In genomic region chr5:96869372-96869641, GRCh38 we compare ENCODE assay signal across 23 cellular contexts. TPM values are rescaled to one million over a fixed set of nuclear protein-coding genes. Genes with fewer than 3 reads are reported as not detected.
DNase-seq lines count a peak whose midpoint lies in the region; ATAC-seq and TF ChIP-seq lines count a peak whose summit lies in the region.
"Had no signal": no experiment of that assay in that cellular context is flagged by ENCODE, and none has a peak within 500 bp of the region (broad histone marks: within the 10 kb centered on the region; RNA-seq: fewer than 3 reads in every experiment).

No MANE protein-coding gene starts in this region.

- H2AFZ ChIP-seq in SU-DHL-6 (ENCODE audit: low read depth, low read length, severe bottlenecking) (no peak overlapping the region), neural progenitor cell (replicated peaks) (peak overlapping the region; percentile 51)

- H3K79me2 ChIP-seq in SU-DHL-6 (ENCODE audit: insufficient read depth, low read length) (no peaks in the 10 kb centered on the region), neural progenitor cell (ENCODE audit: low read depth) (no peaks in the 10 kb centered on the region)

- H3K9ac ChIP-seq in SU-DHL-6 (ENCODE audit: low read length) (no peak overlapping the region), neural progenitor cell (no peak overlapping the region)

- no peak for TF ChIP-seq CTCF in SU-DHL-6 (IDR thresholded peaks at IDR 0.05; ENCODE audit: insufficient read depth, low read length, poor library complexity, severe bottlenecking)
- TF ChIP-seq CTCF in neural progenitor cell (IDR thresholded peaks at IDR 0.05), result no peak
- TF ChIP-seq CTCF in adrenal gland (IDR thresholded peaks at IDR 0.05), result no peak

- peak overlapping the region; percentile 6 for H3K4me2 ChIP-seq in SU-DHL-6 (ENCODE audit: low read depth, low read length, poor library complexity, severe bottlenecking)
- H3K4me2 ChIP-seq in neural progenitor cell, result no peak overlapping the region

- H3K9me3 ChIP-seq in SU-DHL-6 (ENCODE audit: insufficient read depth, low read length), result no peaks in the 10 kb centered on the region
- H3K9me3 ChIP-seq in neural progenitor cell (ENCODE audit: low read depth), result no peaks in the 10 kb centered on the region
- no peaks in the 10 kb centered on the region for H3K9me3 ChIP-seq in adrenal gland (replicated peaks in 1 of 3)
- H3K9me3 ChIP-seq: breast epithelium, heart right ventricle, neutrophil, spleen, testis had no signal

- H4K20me1 ChIP-seq in SU-DHL-6 (ENCODE audit: low read depth, low read length) (no peaks in the 10 kb centered on the region), neural progenitor cell (ENCODE audit: low read depth) (no peaks in the 10 kb centered on the region)

- H3K4me3 Mint-ChIP-seq in T-helper 1 cell treated with Interleukin-12 subunit alpha and Interleukin-12 subunit beta and Interleukin-4 antibody, amounts not matched to agents 30 μg/mL and 1 μg/mL, for 36 hours, result no peak overlapping the region
- H3K4me3 Mint-ChIP-seq in activated naive CD4-positive, alpha-beta T cell treated with anti-CD3 and anti-CD28 coated beads, Interleukin-2, amount 10 ng/mL, durations not matched to agents 7 days and 5 days, result no peak overlapping the region
- no peak overlapping the region for H3K4me3 Mint-ChIP-seq in neural progenitor cell
- H3K4me3 Mint-ChIP-seq: HFFc6; stimulated activated naive CD8-positive, alpha-beta T cell treated with anti-CD3 and anti-CD28 coated beads, Interleukin-15, Interleukin-2, amounts not matched to agents 100 ng/mL and 50 ng/mL, for 24 hours had no signal

- H3K4me3 ChIP-seq in SU-DHL-6 (ENCODE audit: insufficient read depth, low read length, poor library complexity, severe bottlenecking) (no peak overlapping the region), neural progenitor cell (no peak overlapping the region), adrenal gland (no peak overlapping the region)
- H3K4me3 ChIP-seq: breast epithelium, heart right ventricle, spleen, testis had no signal

- CTCF ChIA-PET in activated naive CD4-positive, alpha-beta T cell treated with anti-CD3 and anti-CD28 coated beads, Interleukin-2, amount 10 ng/mL, durations not matched to agents 7 days and 5 days (lab: Charles Lee), result interaction anchor here (0.7 to 6.9 kb wide), 52 partner anchors 8 to 293 kb away, joined by 3 to 89 read pairs (median 5); partner anchors contain the start of genes ERAP1, LIX1 and LNPEP

- H3F3A ChIP-seq in SU-DHL-6 (ENCODE audit: insufficient read depth), result peaks cover 13% of the 10 kb centered on the region
- H3F3A ChIP-seq in neural progenitor cell (ENCODE audit: low read depth), result peaks cover 14% of the 10 kb centered on the region

- H3K9me3 Mint-ChIP-seq in T-helper 1 cell treated with Interleukin-12 subunit alpha and Interleukin-12 subunit beta and Interleukin-4 antibody, amounts not matched to agents 30 μg/mL and 1 μg/mL, for 36 hours, result no peaks in the 10 kb centered on the region
- no peaks in the 10 kb centered on the region for H3K9me3 Mint-ChIP-seq in activated naive CD4-positive, alpha-beta T cell treated with anti-CD3 and anti-CD28 coated beads, Interleukin-2, amount 10 ng/mL, durations not matched to agents 7 days and 5 days
- H3K9me3 Mint-ChIP-seq in neural progenitor cell, result no peaks in the 10 kb centered on the region
- H3K9me3 Mint-ChIP-seq: HFFc6; stimulated activated naive CD8-positive, alpha-beta T cell treated with anti-CD3 and anti-CD28 coated beads, Interleukin-15, Interleukin-2, amounts not matched to agents 100 ng/mL and 50 ng/mL, for 24 hours had no signal

- H3K27me3 ChIP-seq in SU-DHL-6 (ENCODE audit: low read length) (no peaks in the 10 kb centered on the region), neural progenitor cell (no peaks in the 10 kb centered on the region), adrenal gland (no peaks in the 10 kb centered on the region)
- H3K27me3 ChIP-seq: breast epithelium, heart right ventricle, neutrophil, spleen, testis had no signal

- peak overlapping the region; percentile 88 for H3K27ac Mint-ChIP-seq in T-helper 1 cell treated with Interleukin-12 subunit alpha and Interleukin-12 subunit beta and Interleukin-4 antibody, amounts not matched to agents 30 μg/mL and 1 μg/mL, for 36 hours
- H3K27ac Mint-ChIP-seq in activated naive CD4-positive, alpha-beta T cell treated with anti-CD3 and anti-CD28 coated beads, Interleukin-2, amount 10 ng/mL, durations not matched to agents 7 days and 5 days, result peak overlapping the region; percentile 67
- no peak overlapping the region for H3K27ac Mint-ChIP-seq in neural progenitor cell
- H3K27ac Mint-ChIP-seq: HFFc6 had no signal

- H3K27me3 Mint-ChIP-seq in T-helper 1 cell treated with Interleukin-12 subunit alpha and Interleukin-12 subunit beta and Interleukin-4 antibody, amounts not matched to agents 30 μg/mL and 1 μg/mL, for 36 hours (ENCODE audit: low read depth), result no peaks in the 10 kb centered on the region
- H3K27me3 Mint-ChIP-seq in activated naive CD4-positive, alpha-beta T cell treated with anti-CD3 and anti-CD28 coated beads, Interleukin-2, amount 10 ng/mL, durations not matched to agents 7 days and 5 days, result no peaks in the 10 kb centered on the region
- H3K27me3 Mint-ChIP-seq in neural progenitor cell (ENCODE audit: insufficient read depth, low read depth), result peaks cover 3% of the 10 kb centered on the region
- H3K27me3 Mint-ChIP-seq: stimulated activated naive CD8-positive, alpha-beta T cell treated with anti-CD3 and anti-CD28 coated beads, Interleukin-15, Interleukin-2, amounts not matched to agents 100 ng/mL and 50 ng/mL, for 24 hours had no signal

- intact Hi-C loops in adrenal gland (cut with DNase I), result loop anchor here in 1 of 2 donors (5.0 kb wide), 1 partner anchor 293 kb away; no protein-coding TSS in a partner anchor

- H3K4me1 ChIP-seq in neural progenitor cell (peaks cover 31% of the 10 kb centered on the region), adrenal gland (replicated peaks in 1 of 2) (no peaks in the 10 kb centered on the region)
- H3K4me1 ChIP-seq: breast epithelium, heart right ventricle, testis had no signal

- peaks cover 2% of the 10 kb centered on the region for H3K36me3 Mint-ChIP-seq in T-helper 1 cell treated with Interleukin-12 subunit alpha and Interleukin-12 subunit beta and Interleukin-4 antibody, amounts not matched to agents 30 μg/mL and 1 μg/mL, for 36 hours (ENCODE audit: low read depth)
- peaks cover 2% of the 10 kb centered on the region for H3K36me3 Mint-ChIP-seq in activated naive CD4-positive, alpha-beta T cell treated with anti-CD3 and anti-CD28 coated beads, Interleukin-2, amount 10 ng/mL, durations not matched to agents 7 days and 5 days
- H3K36me3 Mint-ChIP-seq in neural progenitor cell, result no peaks in the 10 kb centered on the region

- H3K27ac ChIP-seq in SU-DHL-6 (ENCODE audit: low read depth, low read length) (no peak overlapping the region), neural progenitor cell (no peak overlapping the region), adrenal gland (no peak overlapping the region)
- H3K27ac ChIP-seq: 22Rv1, breast epithelium, C4-2B, heart right ventricle, neutrophil, testis had no signal

- peaks cover 46% of the 10 kb centered on the region for H3K4me1 Mint-ChIP-seq in T-helper 1 cell treated with Interleukin-12 subunit alpha and Interleukin-12 subunit beta and Interleukin-4 antibody, amounts not matched to agents 30 μg/mL and 1 μg/mL, for 36 hours (ENCODE audit: low read depth)
- H3K4me1 Mint-ChIP-seq in activated naive CD4-positive, alpha-beta T cell treated with anti-CD3 and anti-CD28 coated beads, Interleukin-2, amount 10 ng/mL, durations not matched to agents 7 days and 5 days, result peaks cover 55% of the 10 kb centered on the region
- H3K4me1 Mint-ChIP-seq in neural progenitor cell, result peaks cover 25% of the 10 kb centered on the region

- DNase-seq in T-helper 1 cell (no peak), neural progenitor cell (ENCODE audit: low spot score) (no peak), adrenal gland (no peak)
- DNase-seq in activated naive CD4-positive, alpha-beta T cell treated with anti-CD3 and anti-CD28 coated beads, Interleukin-2, amount 10 ng/mL, durations not matched to agents 7 days and 5 days, result no peak
- no peak for DNase-seq in activated naive CD4-positive, alpha-beta T cell (lab: John Stamatoyannopoulos, UW)
- DNase-seq: activated CD4-positive, alpha-beta T cell treated with anti-CD3 and anti-CD28 coated beads, Interleukin-2, amount 50 U/mL, for 1 hour; GOT3; kidney; left ventricle myocardium superior; NCI-H2171 treated with DMSO at 0.1 percent for 48 hours; spleen; stimulated activated CD4-positive, alpha-beta T cell treated with anti-CD3 and anti-CD28 coated beads, Interleukin-2, amount 100 ng/mL, for 24 hours; testis had no signal

- no peaks in the 10 kb centered on the region for H3K36me3 ChIP-seq in SU-DHL-6 (ENCODE audit: low read length)
- H3K36me3 ChIP-seq in neural progenitor cell, result no peaks in the 10 kb centered on the region
- no peaks in the 10 kb centered on the region for H3K36me3 ChIP-seq in adrenal gland (replicated peaks in 1 of 2)
- H3K36me3 ChIP-seq: breast epithelium, heart right ventricle, neutrophil, spleen had no signal

- ATAC-seq in GM18858 (IDR thresholded peaks at IDR 0.05; ENCODE audit: unreplicated experiment), result no peak

- no peaks in the 10 kb centered on the region for H3K9me2 ChIP-seq in SU-DHL-6 (replicated peaks; ENCODE audit: insufficient read depth, low read length)

- no peak for TF ChIP-seq POLR2A in adrenal gland (IDR thresholded peaks at IDR 0.05)

RNA-seq across cellular contexts. Expression of gene ERAP2, which starts 7.0 kb away (rescaled TPM):
- total RNA-seq in neural progenitor cell (ENCODE audit: low replicate concordance) (not detected in 2 replicates), adrenal gland (10 to 100 TPM in 5 of 8 donors, 1 to 10 TPM in 3; 2.6 to 32.1 (median 12.6) TPM)
- 1 to 10 TPM in 2 of 3 donors, under 1 TPM in 1; 0.94 to 3.3 (median 1.7) TPM for polyA plus RNA-seq in adrenal gland
